ENCODE assay signal across 15 cellular contexts in the genomic region with DNA sequence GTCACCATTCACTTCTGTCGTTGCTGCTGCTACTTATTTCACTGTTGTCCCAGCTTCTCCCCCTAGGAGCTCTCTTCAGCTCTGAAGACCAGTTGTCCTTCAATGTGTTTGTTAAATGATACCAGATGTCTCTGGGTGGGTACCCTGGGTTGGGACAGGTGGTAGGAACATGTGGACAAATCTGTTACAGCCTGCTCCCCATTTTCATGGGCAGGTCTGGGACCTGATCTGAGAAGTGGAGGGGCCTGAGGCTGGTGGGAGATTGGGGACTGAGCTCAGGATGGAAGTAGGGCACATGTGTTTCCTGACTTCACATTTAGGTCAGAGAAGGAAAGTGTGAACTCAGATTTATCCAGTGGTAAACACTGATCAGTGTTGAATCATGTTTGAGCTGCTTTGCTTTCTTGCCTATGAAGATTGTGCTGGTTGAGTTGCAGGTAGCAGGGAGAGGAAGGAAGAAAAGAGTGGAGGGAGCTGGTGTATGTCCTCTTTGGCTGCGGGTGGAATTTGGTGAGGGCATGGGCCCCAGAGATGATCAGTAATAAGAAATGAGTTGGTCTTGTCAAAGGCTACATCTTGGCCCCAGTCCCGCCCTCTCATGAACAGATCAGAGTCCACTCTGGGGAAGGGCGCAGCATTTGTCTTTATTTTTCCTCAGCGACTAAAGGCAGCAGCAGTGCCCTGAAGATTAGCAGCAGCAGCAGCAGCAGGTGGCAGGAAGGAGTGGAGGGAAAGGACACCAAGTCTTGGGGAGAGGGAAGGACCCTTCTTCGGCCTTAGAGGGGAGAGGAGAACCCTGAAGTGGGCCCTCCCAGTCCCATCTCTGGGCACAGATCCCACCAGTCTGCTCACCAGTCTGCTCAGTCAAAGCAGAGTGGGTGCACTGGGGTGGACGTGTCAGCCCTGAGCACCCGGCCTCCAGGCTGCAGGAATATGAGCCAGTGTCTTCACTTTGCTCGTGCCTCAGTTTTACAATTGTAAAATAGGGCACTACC. TPM values are rescaled to one million over a fixed set of nuclear protein-coding genes. Genes with fewer than 3 reads are reported as not detected.
DNase-seq lines count a peak whose midpoint lies in the region; ATAC-seq and TF ChIP-seq lines count a peak whose summit lies in the region.
"Had no signal": no experiment of that assay in that cellular context is flagged by ENCODE, and none has a peak within 500 bp of the region (broad histone marks: within the 10 kb centered on the region; RNA-seq: fewer than 3 reads in every experiment).

No MANE protein-coding gene starts in this region.

- H3K4me1 Mint-ChIP-seq in Calu3 (ENCODE audit: low read depth, unreplicated experiment) = peaks cover 22% of the 10 kb centered on the region
- peaks cover 38% of the 10 kb centered on the region for H3K4me1 Mint-ChIP-seq in endothelial cell (ENCODE audit: unreplicated experiment)
- peaks cover 1% of the 10 kb centered on the region for H3K4me1 Mint-ChIP-seq in activated T-cell treated with anti-CD3 and anti-CD28 coated beads, Interleukin-2, amount 50 U/mL, for 72 hours (ENCODE audit: low read depth)

- H3K9me3 Mint-ChIP-seq in Calu3 (ENCODE audit: low read depth, unreplicated experiment) (no peaks in the 10 kb centered on the region), endothelial cell (ENCODE audit: unreplicated experiment) (no peaks in the 10 kb centered on the region)
- H3K9me3 Mint-ChIP-seq in activated T-cell treated with anti-CD3 and anti-CD28 coated beads, Interleukin-2, amount 50 U/mL, for 72 hours = no peaks in the 10 kb centered on the region
- H3K9me3 Mint-ChIP-seq: central memory CD8-positive, alpha-beta T cell; naive B cell; stimulated activated naive CD8-positive, alpha-beta T cell treated with anti-CD3 and anti-CD28 coated beads, Interleukin-15, Interleukin-2, amounts not matched to agents 100 ng/mL and 50 ng/mL, for 24 hours had no signal

- H3K4me3 Mint-ChIP-seq in Calu3 (ENCODE audit: low read depth, unreplicated experiment) (no peak overlapping the region), endothelial cell (ENCODE audit: unreplicated experiment) (no peak overlapping the region)
- H3K4me3 Mint-ChIP-seq in activated T-cell treated with anti-CD3 and anti-CD28 coated beads, Interleukin-2, amount 50 U/mL, for 72 hours = no peak overlapping the region
- H3K4me3 Mint-ChIP-seq: central memory CD8-positive, alpha-beta T cell; naive B cell; stimulated activated naive CD8-positive, alpha-beta T cell treated with anti-CD3 and anti-CD28 coated beads, Interleukin-15, Interleukin-2, amounts not matched to agents 100 ng/mL and 50 ng/mL, for 24 hours had no signal

- intact Hi-C loops in Calu3 (cut with micrococcal nuclease; ENCODE audit: unreplicated experiment) = no loop called here

- H3K27ac Mint-ChIP-seq in Calu3 (ENCODE audit: unreplicated experiment) (peak overlapping the region; percentile 18), endothelial cell (ENCODE audit: unreplicated experiment) (peak overlapping the region; percentile 81)
- no peak overlapping the region for H3K27ac Mint-ChIP-seq in activated T-cell treated with anti-CD3 and anti-CD28 coated beads, Interleukin-2, amount 50 U/mL, for 72 hours
- H3K27ac Mint-ChIP-seq: naive B cell; stimulated activated naive CD8-positive, alpha-beta T cell treated with anti-CD3 and anti-CD28 coated beads, Interleukin-15, Interleukin-2, amounts not matched to agents 100 ng/mL and 50 ng/mL, for 24 hours had no signal

- H3K27me3 Mint-ChIP-seq in Calu3 (ENCODE audit: unreplicated experiment) (peaks cover 23% of the 10 kb centered on the region), endothelial cell (ENCODE audit: unreplicated experiment) (no peaks in the 10 kb centered on the region)
- no peaks in the 10 kb centered on the region for H3K27me3 Mint-ChIP-seq in activated T-cell treated with anti-CD3 and anti-CD28 coated beads, Interleukin-2, amount 50 U/mL, for 72 hours (ENCODE audit: low read depth)

- in situ Hi-C loops in GM13976 (cut with MboI; ENCODE audit: low sequenced_read_pairs, unreplicated experiment) = no loop called here

- CTCF ChIA-PET in Calu3 (lab: Charles Lee) = interaction anchor here (0.7 to 0.8 kb wide), 2 partner anchors 9 to 108 kb away, joined by 3 read pairs; no protein-coding TSS in a partner anchor

- BruUV-seq in Calu3 (replicated peaks; lab: Mats Ljungman, UMichigan) = no TSS peak

- ATAC-seq in HG02763 (IDR thresholded peaks at IDR 0.05; ENCODE audit: unreplicated experiment) = no peak
- ATAC-seq in activated T-cell treated with anti-CD3 and anti-CD28 coated beads, Interleukin-2, amount 50 U/mL, for 72 hours (replicated peaks in 1 of 2) = no peak
- ATAC-seq in HG03039 (IDR thresholded peaks at IDR 0.05; ENCODE audit: unreplicated experiment) = no peak

- peaks cover 2% of the 10 kb centered on the region for H3K36me3 Mint-ChIP-seq in Calu3 (ENCODE audit: insufficient read depth, unreplicated experiment)
- no peaks in the 10 kb centered on the region for H3K36me3 Mint-ChIP-seq in endothelial cell (ENCODE audit: low read depth, unreplicated experiment)
- H3K36me3 Mint-ChIP-seq in activated T-cell treated with anti-CD3 and anti-CD28 coated beads, Interleukin-2, amount 50 U/mL, for 72 hours (ENCODE audit: insufficient read depth in 2 of 2) = no peaks in the 10 kb centered on the region
- H3K36me3 Mint-ChIP-seq: naive B cell had no signal

- DNase-seq in Calu3 (no peak), NCI-H524 (lab: John Stamatoyannopoulos, UW) (peak; percentile 75 to 92), endothelial cell (ENCODE audit: low spot score) (no peak), myocyte (ENCODE audit: low read depth) (peak; percentile 67), GM13976 (ENCODE audit: low spot score) (no peak)
- DNase-seq in activated T-cell treated with anti-CD3 and anti-CD28 coated beads, Interleukin-2, amount 50 U/mL, for 72 hours = no peak
- DNase-seq: activated naive CD4-positive, alpha-beta T cell treated with anti-CD3 and anti-CD28 coated beads, Interleukin-2, amount 50 U/mL, for 16 hours; esophagus squamous epithelium; naive B cell; NCI-H187 treated with DMSO at 0.1 percent for 48 hours; NCI-H748 treated with DMSO at 0.1 percent for 48 hours had no signal

- no peak for TF ChIP-seq CTCF in Calu3 (IDR thresholded peaks at IDR 0.05; ENCODE audit: unreplicated experiment)
- TF ChIP-seq CTCF in endothelial cell (IDR thresholded peaks at IDR 0.05; ENCODE audit: unreplicated experiment) = no peak
- no peak for TF ChIP-seq CTCF in GM13976 (IDR thresholded peaks at IDR 0.05; ENCODE audit: borderline replicate concordance, control extremely low read depth, extremely low read depth, insufficient read depth, missing control alignments)

RNA-seq across cellular contexts. Expression of a gene that starts 6.1 kb away (rescaled TPM):
- total RNA-seq in Calu3 (2022) = 197 and 202 TPM in 2 replicates
- 154 TPM for total RNA-seq in endothelial cell (ENCODE audit: unreplicated experiment)
- 111 and 114 TPM in 2 replicates for total RNA-seq in myocyte
- polyA plus RNA-seq in myocyte (2012) = 98.9 TPM
- total RNA-seq in activated T-cell treated with anti-CD3 and anti-CD28 coated beads, Interleukin-2, amount 50 U/mL, for 72 hours = 100 to 1,000 TPM; 123 to 132 TPM

RNA-seq across cellular contexts. Expression of a gene that starts 10.0 kb away (rescaled TPM):
- total RNA-seq in Calu3 (2022) = not detected in 2 replicates
- total RNA-seq in endothelial cell (ENCODE audit: unreplicated experiment) = not detected
- 0.68 and 2.3 TPM in 2 replicates for total RNA-seq in myocyte
- polyA plus RNA-seq in myocyte (2012) = 0.20 TPM
- not detected for total RNA-seq in activated T-cell treated with anti-CD3 and anti-CD28 coated beads, Interleukin-2, amount 50 U/mL, for 72 hours
- total RNA-seq: esophagus squamous epithelium had no signal

RNA-seq across cellular contexts. Expression of a gene that starts 42.3 kb away (rescaled TPM):
- 72.8 and 84.6 TPM in 2 replicates for total RNA-seq in Calu3 (2022)
- 7.1 TPM for total RNA-seq in endothelial cell (ENCODE audit: unreplicated experiment)
- 0.03 TPM in 1 of 2 replicates, not detected in the other for total RNA-seq in myocyte
- 0.09 TPM for polyA plus RNA-seq in myocyte (2012)
- 10 to 100 TPM; 33.0 to 48.1 TPM for total RNA-seq in activated T-cell treated with anti-CD3 and anti-CD28 coated beads, Interleukin-2, amount 50 U/mL, for 72 hours

RNA-seq across cellular contexts. Expression of a gene that starts 57.6 kb away (rescaled TPM):
- total RNA-seq in Calu3 (2022) (not detected in 2 replicates), endothelial cell (ENCODE audit: unreplicated experiment) (not detected), myocyte (not detected in 2 replicates)
- not detected for polyA plus RNA-seq in myocyte (2012)
- not detected for total RNA-seq in activated T-cell treated with anti-CD3 and anti-CD28 coated beads, Interleukin-2, amount 50 U/mL, for 72 hours

Comparison
In these comparisons a context has a peak if more than half of its experiments do, and no peak if none do; other contexts are left out.
1. DNase-seq: peak in NCI-H524 (2 of 2) and myocyte (single experiment); none in Calu3 (single experiment), endothelial cell (single experiment), activated T-cell treated with anti-CD3 and anti-CD28 coated beads, Interleukin-2, amount 50 U/mL, for 72 hours (0 of 2) and GM13976 (single experiment).